Comparison of ENCODE assay signal across 8 cellular contexts in genomic region chr16:2152695-2153506, GRCh38. TPM values are rescaled to one million over a fixed set of nuclear protein-coding genes. Genes with fewer than 3 reads are reported as not detected.
A peak's percentile ranks its signal among the peaks of the same experiment; 100 is the strongest.
DNase-seq lines count a peak whose midpoint lies in the region; ATAC-seq, FAIRE-seq and TF ChIP-seq lines count a peak whose summit lies in the region.

No MANE protein-coding gene starts in this region.

- H3K9me3 Mint-ChIP-seq in T-cell, result no peaks in the 10 kb centered on the region

- H3K4me2 ChIP-seq in A549 (peak overlapping the region; percentile 99), endothelial cell of umbilical vein (ENCODE audit: insufficient read depth, low read length) (peak overlapping the region; percentile 75), trophoblast cell (ENCODE audit: low read length) (peak overlapping the region; percentile 90)

- peak overlapping the region; percentile 31 for H4K12ac ChIP-seq in trophoblast cell (ENCODE audit: low read depth, low read length)

- H3K27me3 ChIP-seq in endothelial cell of umbilical vein (ENCODE audit: control insufficient read depth in 2 of 2, insufficient read depth in 2 of 2, low read length in 2 of 2), result no peaks in the 10 kb centered on the region
- H3K27me3 ChIP-seq in trophoblast cell (ENCODE audit: insufficient read depth, low read length), result no peaks in the 10 kb centered on the region

- H3K27me3 Mint-ChIP-seq in T-cell, result no peaks in the 10 kb centered on the region

- peaks cover 46 to 67% (median 58%) of the 10 kb centered on the region in 3 donors for H3K4me1 Mint-ChIP-seq in T-cell

- H3K14ac ChIP-seq in trophoblast cell (ENCODE audit: low read length), result peak overlapping the region; percentile 38

- CTCF ChIA-PET in A549 (lab: Yijun Ruan, JAX) (interaction anchor here (0.5 to 5.2 kb wide), 14 partner anchors 9 to 348 kb away, joined by 3 to 43 read pairs (median 4); no protein-coding TSS in a partner anchor), T-cell (lab: Charles Lee) (interaction anchor here (0.6 to 4.1 kb wide), 5 partner anchors 12 to 198 kb away, joined by 3 to 24 read pairs (median 4); partner anchors contain the start of gene RPL3L (in 1 of the 2)), endothelial cell of umbilical vein (lab: Charles Lee) (interaction anchor here (0.6 to 2.5 kb wide), 9 partner anchors 13 to 155 kb away, joined by 3 to 14 read pairs (median 4); partner anchors contain the start of gene ECI1)

- H3K27ac Mint-ChIP-seq in T-cell, result peak overlapping the region; percentile 61 to 69

- no TSS peak for BruUV-seq in endothelial cell of umbilical vein (replicated peaks; lab: Mats Ljungman, UMichigan)

- dilution Hi-C loops in endothelial cell of umbilical vein (cut with MboI; ENCODE audit: extremely low pct_ligation_motif_present, low sequenced_read_pairs), result loop anchor here (25.0 kb wide), 1 partner anchor 116 kb away; the partner anchor contains the start of genes NHERF2, NTHL1 and TSC2

- H3K18ac ChIP-seq in trophoblast cell (ENCODE audit: low read length), result peak overlapping the region; percentile 12

- POLR2A ChIA-PET in A549 (lab: Yijun Ruan, JAX), result interaction anchor here (0.8 to 1.3 kb wide), 3 partner anchors 12 to 188 kb away, joined by 3 to 4 read pairs (median 3); partner anchors contain the start of genes PGP and RPS2
- POLR2A ChIA-PET in T-cell (lab: Charles Lee), result interaction anchor here (0.6 kb wide), 2 partner anchors 204 to 280 kb away, joined by 5 to 6 read pairs; no protein-coding TSS in a partner anchor
- POLR2A ChIA-PET in endothelial cell of umbilical vein (lab: Charles Lee), result interaction anchor here (0.6 to 1.1 kb wide), 3 partner anchors 9 to 130 kb away, joined by 3 to 4 read pairs (median 3); no protein-coding TSS in a partner anchor

- H3K27ac ChIP-seq in A549 (peak overlapping the region; percentile 92 to 94), endothelial cell of umbilical vein (ENCODE audit: insufficient read depth, low read depth, low read length) (no peak overlapping the region), trophoblast cell (ENCODE audit: low read depth, low read length) (peak overlapping the region; percentile 29)

- TF ChIP-seq CTCF in A549 (IDR thresholded peaks at IDR 0.05), result no peak; the same call in 2 of the 3 replicates
- TF ChIP-seq CTCF in endothelial cell of umbilical vein (IDR thresholded peaks at IDR 0.05; ENCODE audit: extremely low read depth in 1 of 2, insufficient read depth in 1 of 2, low read depth in 1 of 2, low read length in 2 of 2), result no peak

- intact Hi-C loops in endothelial cell of umbilical vein (cut with micrococcal nuclease), result loop anchor here (1.0 to 5.0 kb wide), 2 partner anchors 148 to 291 kb away; no protein-coding TSS in a partner anchor

- H3K4me3 Mint-ChIP-seq in T-cell, result peak overlapping the region; percentile 79 to 91 (median 90)

- no peaks in the 10 kb centered on the region for H4K20me1 ChIP-seq in endothelial cell of umbilical vein (replicated peaks; ENCODE audit: control insufficient read depth, extremely low read depth, insufficient read depth, low read length)

- H2AFZ ChIP-seq in endothelial cell of umbilical vein (ENCODE audit: low read depth, low read length), result no peak overlapping the region
- H2AFZ ChIP-seq in trophoblast cell (ENCODE audit: insufficient read depth, low read length, poor library complexity), result no peak overlapping the region

- peaks cover 60% of the 10 kb centered on the region for H3K79me2 ChIP-seq in endothelial cell of umbilical vein (ENCODE audit: control insufficient read depth, insufficient read depth, low read length)
- peaks cover 38% of the 10 kb centered on the region for H3K79me2 ChIP-seq in trophoblast cell (ENCODE audit: control insufficient read depth, insufficient read depth, low read length, poor library complexity)

- peak overlapping the region; percentile 14 for H2BK120ac ChIP-seq in trophoblast cell (ENCODE audit: insufficient read depth, low read length, poor library complexity)

- no peaks in the 10 kb centered on the region for H3K9me3 ChIP-seq in A549
- H3K9me3 ChIP-seq in endothelial cell of umbilical vein (replicated peaks; ENCODE audit: control insufficient read depth, insufficient read depth, low read length), result no peaks in the 10 kb centered on the region
- H3K9me3 ChIP-seq in trophoblast cell (ENCODE audit: insufficient read depth, low read depth, low read length), result peaks cover 2% of the 10 kb centered on the region

- peaks cover 60% of the 10 kb centered on the region for H3K4me1 ChIP-seq in A549
- H3K4me1 ChIP-seq in endothelial cell of umbilical vein (ENCODE audit: control insufficient read depth, extremely low read depth, insufficient read depth, low read length), result peaks cover 35% of the 10 kb centered on the region
- peaks cover 43 to 51% of the 10 kb centered on the region in 2 experiments for H3K4me1 ChIP-seq in trophoblast cell (ENCODE audit: control insufficient read depth in 1 of 2, insufficient read depth in 2 of 2, low read length in 2 of 2)

- peak overlapping the region; percentile 44 for H3K4ac ChIP-seq in trophoblast cell (ENCODE audit: low read depth, low read length)

- TF ChIP-seq RAD21 in A549 (conservative IDR thresholded peaks at IDR 0.05 in 1 of 2, IDR thresholded peaks at IDR 0.05 in 1 of 2), result no peak

- H3K9ac ChIP-seq in endothelial cell of umbilical vein (replicated peaks; ENCODE audit: extremely low read depth, insufficient read depth, low read length), result peak overlapping the region; percentile 83
- peak overlapping the region; percentile 86 for H3K9ac ChIP-seq in trophoblast cell (ENCODE audit: low read length)

- no peak for ATAC-seq in A549
- no peak for ATAC-seq in GM18505 (IDR thresholded peaks at IDR 0.05; ENCODE audit: unreplicated experiment)
- no peak for ATAC-seq in T-cell (replicated peaks in 1 of 4)
- ATAC-seq in HG02884 (IDR thresholded peaks at IDR 0.05; ENCODE audit: unreplicated experiment), result no peak
- no peak for ATAC-seq in HG03135 (IDR thresholded peaks at IDR 0.05; ENCODE audit: unreplicated experiment)
- no peak for ATAC-seq in GM18498 (IDR thresholded peaks at IDR 0.05; ENCODE audit: unreplicated experiment)

- FAIRE-seq in A549 (lab: Jason Lieb, UNC) (no peak), endothelial cell of umbilical vein (lab: Jason Lieb, UNC) (no peak)

- peaks cover 20% of the 10 kb centered on the region for H3K79me1 ChIP-seq in trophoblast cell (ENCODE audit: low read length)

- 0 out of 2 replicates have a peak, but pooled peaks have one; percentile 1 for TF ChIP-seq POLR2A in A549 (IDR thresholded peaks at IDR 0.05; ENCODE audit: low read length)
- TF ChIP-seq POLR2A in GM18505 (IDR thresholded peaks at IDR 0.05; ENCODE audit: borderline replicate concordance, extremely low read depth, insufficient read depth, insufficient read length), result peak; percentile 50
- TF ChIP-seq POLR2A in endothelial cell of umbilical vein (IDR thresholded peaks at IDR 0.05; ENCODE audit: low read depth, low read length), result peak; percentile 87

- peak overlapping the region; percentile 13 for H4K8ac ChIP-seq in trophoblast cell (ENCODE audit: low read depth, low read length)

- H2AK5ac ChIP-seq in trophoblast cell (ENCODE audit: low read length), result no peak overlapping the region

- H3K4me3 ChIP-seq in A549 (peak overlapping the region; percentile 88), endothelial cell of umbilical vein (replicated peaks in 1 of 3; ENCODE audit: insufficient read depth in 1 of 3, low read depth in 1 of 3, low read length in 3 of 3) (peak overlapping the region; percentile 15 to 96 (median 65)), trophoblast cell (ENCODE audit: low read depth, low read length) (peak overlapping the region; percentile 98)

- 3% methylated on average over 23 of the region's 25 CpGs for whole genome bisulfite sequencing in A549 (ENCODE audit: missing lambda C conversion rate)
- no CpG with 5 or more reads among the region's 25 CpGs for WGBS in trophoblast cell (ENCODE audit: extremely low coverage, insufficient coverage, insufficient read length)

- H2BK12ac ChIP-seq in trophoblast cell (ENCODE audit: low read length), result no peak overlapping the region

- H2BK5ac ChIP-seq in trophoblast cell (ENCODE audit: low read depth, low read length, poor library complexity), result no peak overlapping the region

- H3K36me3 Mint-ChIP-seq in T-cell, result peaks cover 7% of the 10 kb centered on the region

- H3K36me3 ChIP-seq in endothelial cell of umbilical vein (ENCODE audit: control insufficient read depth in 2 of 2, extremely low read depth in 1 of 2, insufficient read depth in 2 of 2, low read length in 2 of 2), result peaks cover 2 to 7% of the 10 kb centered on the region in 2 experiments
- peaks cover 24 to 27% of the 10 kb centered on the region in 2 experiments for H3K36me3 ChIP-seq in trophoblast cell (ENCODE audit: control insufficient read depth in 1 of 2, insufficient read depth in 2 of 2, low read length in 2 of 2)

- no peak overlapping the region for H3K23ac ChIP-seq in trophoblast cell (ENCODE audit: low read length)

- no peaks in the 10 kb centered on the region for H3K9me1 ChIP-seq in endothelial cell of umbilical vein (replicated peaks; ENCODE audit: control insufficient read depth, extremely low read depth, insufficient read depth, low read length)

- H4K91ac ChIP-seq in trophoblast cell (ENCODE audit: low read depth, low read length), result no peak overlapping the region

- no peak for TF ChIP-seq EP300 in A549 (IDR thresholded peaks at IDR 0.05)

- DNase-seq in A549 (ENCODE audit: low read depth in 1 of 2, low spot score in 1 of 2) (peak in 1 of 2 experiments; percentile 63), T-cell (no peak), endothelial cell of umbilical vein (ENCODE audit: low read depth, low spot score) (no peak), trophoblast cell (no peak)

RNA-seq across cellular contexts. Expression of gene TRAF7, which starts 2.7 kb away (rescaled TPM):
- polyA plus RNA-seq in A549 (2011; rRNA removed), result 31.9 and 32.0 TPM in 2 replicates
- 59.4 and 81.6 TPM in 2 replicates for polyA plus RNA-seq in A549 (2012; cell fraction: cytosol; rRNA removed)
- polyA plus RNA-seq in A549 (2012; cell fraction: nucleus; rRNA removed), result 96.9 and 136 TPM in 2 replicates
- polyA plus RNA-seq in A549 (2017; fragmentation: RNase III; extraction: RNeasy Plus Mini Kit Qiagen cat#74134 plus additional on column Dnase treatment), result 47.6 to 50.0 TPM (median 48.1 TPM) in 3 replicates
- polyA minus RNA-seq in A549 (2011; rRNA and poly(A)+ RNA removed), result 63.1 and 78.1 TPM in 2 replicates
- total RNA-seq in T-cell, result 10 to 100 TPM; 25.6 to 54.3 (median 43.9) TPM
- 141 and 159 TPM in 2 replicates for total RNA-seq in endothelial cell of umbilical vein
- polyA plus RNA-seq in endothelial cell of umbilical vein, result 175 and 191 TPM in 2 replicates
- polyA plus RNA-seq in endothelial cell of umbilical vein (2011; cell fraction: cytosol; rRNA removed), result 135 and 165 TPM in 2 replicates
- 229 and 253 TPM in 2 replicates for polyA plus RNA-seq in endothelial cell of umbilical vein (2011; cell fraction: nucleus; rRNA removed)
- polyA plus RNA-seq in endothelial cell of umbilical vein (2012), result 99.6 and 120 TPM in 2 replicates
- 121 and 138 TPM in 2 replicates for polyA minus RNA-seq in endothelial cell of umbilical vein
- 49.9 TPM for polyA minus RNA-seq in endothelial cell of umbilical vein (2011; cell fraction: cytosol; rRNA and poly(A)+ RNA removed)
- polyA minus RNA-seq in endothelial cell of umbilical vein (2011; cell fraction: nucleus; rRNA and poly(A)+ RNA removed), result 41.3 and 68.6 TPM in 2 replicates
- polyA plus RNA-seq in trophoblast cell (2013), result 109 and 111 TPM in 2 replicates

RNA-seq across cellular contexts. Expression of gene RAB26, which starts 4.5 kb away (rescaled TPM):
- 6.7 and 7.5 TPM in 2 replicates for polyA plus RNA-seq in A549 (2011; rRNA removed)
- 11.2 and 11.5 TPM in 2 replicates for polyA plus RNA-seq in A549 (2012; cell fraction: cytosol; rRNA removed)
- polyA plus RNA-seq in A549 (2012; cell fraction: nucleus; rRNA removed), result 35.3 and 39.5 TPM in 2 replicates
- 5.7 to 7.3 TPM (median 6.7 TPM) in 3 replicates for polyA plus RNA-seq in A549 (2017; fragmentation: RNase III; extraction: RNeasy Plus Mini Kit Qiagen cat#74134 plus additional on column Dnase treatment)
- 4.5 and 7.8 TPM in 2 replicates for polyA minus RNA-seq in A549 (2011; rRNA and poly(A)+ RNA removed)
- under 1 TPM in 2 of 5 donors, not detected in 3; 0.19 to 0.66 TPM for total RNA-seq in T-cell
- total RNA-seq in endothelial cell of umbilical vein, result 0.91 and 1.6 TPM in 2 replicates
- polyA plus RNA-seq in endothelial cell of umbilical vein, result 2.0 and 3.1 TPM in 2 replicates
- 1.1 and 1.8 TPM in 2 replicates for polyA plus RNA-seq in endothelial cell of umbilical vein (2011; cell fraction: cytosol; rRNA removed)
- polyA plus RNA-seq in endothelial cell of umbilical vein (2011; cell fraction: nucleus; rRNA removed), result 11.3 and 12.3 TPM in 2 replicates
- polyA plus RNA-seq in endothelial cell of umbilical vein (2012), result 0.82 and 1.3 TPM in 2 replicates
- polyA minus RNA-seq in endothelial cell of umbilical vein, result 1.3 and 1.8 TPM in 2 replicates
- 6.5 TPM for polyA minus RNA-seq in endothelial cell of umbilical vein (2011; cell fraction: cytosol; rRNA and poly(A)+ RNA removed)
- 1.3 and 2.3 TPM in 2 replicates for polyA minus RNA-seq in endothelial cell of umbilical vein (2011; cell fraction: nucleus; rRNA and poly(A)+ RNA removed)
- 0.60 and 0.65 TPM in 2 replicates for polyA plus RNA-seq in trophoblast cell (2013)

RNA-seq across cellular contexts. Expression of gene PKD1, which starts 17.2 kb away (rescaled TPM):
- polyA plus RNA-seq in A549 (2011; rRNA removed) (11.5 and 17.3 TPM in 2 replicates), A549 (2017; fragmentation: RNase III; extraction: RNeasy Plus Mini Kit Qiagen cat#74134 plus additional on column Dnase treatment) (38.4 to 39.7 TPM (median 39.2 TPM) in 3 replicates), endothelial cell of umbilical vein (52.5 and 62.3 TPM in 2 replicates)
- polyA plus RNA-seq in A549 (2012; cell fraction: cytosol; rRNA removed), result 50.6 and 78.8 TPM in 2 replicates
- polyA plus RNA-seq in A549 (2012; cell fraction: nucleus; rRNA removed), result 342 and 597 TPM in 2 replicates
- polyA minus RNA-seq in A549 (2011; rRNA and poly(A)+ RNA removed), result 16.9 and 26.0 TPM in 2 replicates
- total RNA-seq in T-cell (100 to 1,000 TPM in 4 of 5 donors, 10 to 100 TPM in 1; 99.4 to 152 (median 137) TPM), endothelial cell of umbilical vein (92.1 and 102 TPM in 2 replicates)
- polyA plus RNA-seq in endothelial cell of umbilical vein (2011; cell fraction: cytosol; rRNA removed), result 20.5 and 29.6 TPM in 2 replicates
- 217 and 232 TPM in 2 replicates for polyA plus RNA-seq in endothelial cell of umbilical vein (2011; cell fraction: nucleus; rRNA removed)
- 29.5 and 54.6 TPM in 2 replicates for polyA plus RNA-seq in endothelial cell of umbilical vein (2012)
- polyA minus RNA-seq in endothelial cell of umbilical vein, result 44.6 and 60.3 TPM in 2 replicates
- polyA minus RNA-seq in endothelial cell of umbilical vein (2011; cell fraction: cytosol; rRNA and poly(A)+ RNA removed), result 26.5 TPM
- 88.4 and 152 TPM in 2 replicates for polyA minus RNA-seq in endothelial cell of umbilical vein (2011; cell fraction: nucleus; rRNA and poly(A)+ RNA removed)
- polyA plus RNA-seq in trophoblast cell (2013), result 23.3 and 23.8 TPM in 2 replicates

RNA-seq across cellular contexts. Expression of gene CASKIN1, which starts 43.5 kb away (rescaled TPM):
- polyA plus RNA-seq in A549 (2011; rRNA removed) (0.13 and 0.27 TPM in 2 replicates), A549 (2017; fragmentation: RNase III; extraction: RNeasy Plus Mini Kit Qiagen cat#74134 plus additional on column Dnase treatment) (0.72 to 1.0 TPM (median 0.87 TPM) in 3 replicates), endothelial cell of umbilical vein (0.10 and 0.11 TPM in 2 replicates)
- polyA plus RNA-seq in A549 (2012; cell fraction: cytosol; rRNA removed), result 0.75 and 1.2 TPM in 2 replicates
- 4.4 and 5.5 TPM in 2 replicates for polyA plus RNA-seq in A549 (2012; cell fraction: nucleus; rRNA removed)
- 0.58 and 0.95 TPM in 2 replicates for polyA minus RNA-seq in A549 (2011; rRNA and poly(A)+ RNA removed)
- total RNA-seq in T-cell (under 1 TPM in 2 of 5 donors, not detected in 3; 0.06 to 0.47 TPM), endothelial cell of umbilical vein (0.35 and 0.58 TPM in 2 replicates)
- 0.01 and 0.23 TPM in 2 replicates for polyA plus RNA-seq in endothelial cell of umbilical vein (2011; cell fraction: cytosol; rRNA removed)
- polyA plus RNA-seq in endothelial cell of umbilical vein (2011; cell fraction: nucleus; rRNA removed), result 0.41 and 0.68 TPM in 2 replicates
- 0.08 and 0.27 TPM in 2 replicates for polyA plus RNA-seq in endothelial cell of umbilical vein (2012)
- polyA minus RNA-seq in endothelial cell of umbilical vein, result 0.12 and 0.68 TPM in 2 replicates
- not detected for polyA minus RNA-seq in endothelial cell of umbilical vein (2011; cell fraction: cytosol; rRNA and poly(A)+ RNA removed)
- 0.53 TPM in 1 of 2 replicates, not detected in the other for polyA minus RNA-seq in endothelial cell of umbilical vein (2011; cell fraction: nucleus; rRNA and poly(A)+ RNA removed)
- 0.44 and 0.67 TPM in 2 replicates for polyA plus RNA-seq in trophoblast cell (2013)

RNA-seq across cellular contexts. Expression of gene MLST8, which starts 52.4 kb away (rescaled TPM):
- 46.8 and 49.5 TPM in 2 replicates for polyA plus RNA-seq in A549 (2011; rRNA removed)
- 104 and 110 TPM in 2 replicates for polyA plus RNA-seq in A549 (2012; cell fraction: cytosol; rRNA removed)
- 151 and 193 TPM in 2 replicates for polyA plus RNA-seq in A549 (2012; cell fraction: nucleus; rRNA removed)
- 48.4 to 53.9 TPM (median 50.4 TPM) in 3 replicates for polyA plus RNA-seq in A549 (2017; fragmentation: RNase III; extraction: RNeasy Plus Mini Kit Qiagen cat#74134 plus additional on column Dnase treatment)
- polyA minus RNA-seq in A549 (2011; rRNA and poly(A)+ RNA removed), result 56.8 and 69.3 TPM in 2 replicates
- total RNA-seq in T-cell, result 10 to 100 TPM; 26.2 to 32.5 (median 30.2) TPM
- total RNA-seq in endothelial cell of umbilical vein, result 36.9 and 37.0 TPM in 2 replicates
- 129 and 181 TPM in 2 replicates for polyA plus RNA-seq in endothelial cell of umbilical vein
- polyA plus RNA-seq in endothelial cell of umbilical vein (2011; cell fraction: cytosol; rRNA removed), result 71.5 and 92.6 TPM in 2 replicates
- 102 and 105 TPM in 2 replicates for polyA plus RNA-seq in endothelial cell of umbilical vein (2011; cell fraction: nucleus; rRNA removed)
- 45.6 and 48.9 TPM in 2 replicates for polyA plus RNA-seq in endothelial cell of umbilical vein (2012)
- polyA minus RNA-seq in endothelial cell of umbilical vein, result 67.2 and 72.7 TPM in 2 replicates
- 69.1 TPM for polyA minus RNA-seq in endothelial cell of umbilical vein (2011; cell fraction: cytosol; rRNA and poly(A)+ RNA removed)
- polyA minus RNA-seq in endothelial cell of umbilical vein (2011; cell fraction: nucleus; rRNA and poly(A)+ RNA removed), result 35.5 and 46.6 TPM in 2 replicates
- 37.7 and 39.2 TPM in 2 replicates for polyA plus RNA-seq in trophoblast cell (2013)

Comparison
In these comparisons a context has a peak if more than half of its experiments do, and no peak if none do; other contexts are left out.
1. POLR2A ChIP-seq: peak in every context shown above with its lines; median percentile 87 in endothelial cell of umbilical vein; 50 in GM18505; 1 in A549.